1 cellular context compared by ENCODE assay signal in genomic region chr2:226179010-226179409, GRCh38.
TF ChIP-seq lines count a peak whose summit lies in the region.

No MANE protein-coding gene starts in this region.

TF ChIP-seq in HCT116, 20 proteins besides CTCF, POLR2A, EP300 and RAD21 (continued from another document):
- no peak for TF ChIP-seq ZBTB33 (IDR thresholded peaks at IDR 0.05; ENCODE audit: extremely low read depth, insufficient replicate concordance, low read length)
- peak; percentile 86 for TF ChIP-seq JUND (IDR thresholded peaks at IDR 0.05)
- TF ChIP-seq TCF7L2 (IDR thresholded peaks at IDR 0.05; ENCODE audit: borderline replicate concordance, extremely low read depth, insufficient read depth, insufficient read length), result peak; percentile 17
- TF ChIP-seq SP1 (IDR thresholded peaks at IDR 0.05; ENCODE audit: low read depth), result peak; percentile 93
- TF ChIP-seq FOSL1 (IDR thresholded peaks at IDR 0.05; ENCODE audit: low read depth), result peak; percentile 96
- TF ChIP-seq EZH2 (IDR thresholded peaks at IDR 0.05), result no peak
- TF ChIP-seq SRF (IDR thresholded peaks at IDR 0.05; ENCODE audit: low read depth), result peak; percentile 72
- peak; percentile 51; the same call in 1 of the 2 replicates for TF ChIP-seq POLR2AphosphoS5 (IDR thresholded peaks at IDR 0.05; ENCODE audit: low read depth, low read length)
